8 cellular contexts compared by ENCODE assay signal in the genomic region with DNA sequence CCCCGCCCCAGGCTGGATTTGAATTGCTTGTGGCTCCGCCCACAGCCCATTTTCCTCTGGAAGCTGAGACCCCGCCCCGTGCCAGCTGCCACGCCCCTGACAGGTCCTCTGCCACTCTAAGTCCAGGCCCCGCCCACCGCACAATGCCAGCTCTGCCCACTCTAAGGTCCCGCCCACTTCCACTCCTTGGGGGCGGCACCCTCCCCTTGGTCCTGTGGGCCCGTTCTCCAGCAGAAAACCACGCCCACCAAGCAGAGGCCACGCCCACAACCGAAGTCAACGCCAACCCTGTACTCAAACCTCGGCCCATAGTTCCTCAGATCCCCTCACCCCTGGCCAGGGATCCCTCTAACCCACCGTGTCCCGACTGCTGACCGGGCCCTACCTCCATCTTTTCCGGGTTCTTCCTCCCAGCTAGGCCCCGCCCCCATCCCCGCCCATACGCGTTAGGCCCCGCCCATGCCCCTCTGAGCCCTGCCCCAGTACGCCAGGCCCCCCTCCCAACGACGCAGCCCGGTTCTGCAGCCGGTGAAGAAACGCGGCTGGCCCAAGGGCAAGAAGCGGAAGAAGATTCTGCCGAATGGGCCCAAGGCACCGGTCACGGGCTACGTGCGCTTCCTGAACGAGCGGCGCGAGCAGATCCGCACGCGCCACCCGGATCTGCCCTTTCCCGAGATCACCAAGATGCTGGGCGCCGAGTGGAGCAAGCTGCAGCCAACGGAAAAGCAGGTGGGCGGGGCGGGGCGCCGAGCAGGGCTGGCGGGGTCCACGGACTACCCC. TPM values are rescaled to one million over a fixed set of nuclear protein-coding genes. Genes with fewer than 3 reads are reported as not detected.
DNase-seq lines count a peak whose midpoint lies in the region; ATAC-seq and TF ChIP-seq lines count a peak whose summit lies in the region.

No MANE protein-coding gene starts in this region.

- no peak for ATAC-seq in GM18519 (IDR thresholded peaks at IDR 0.05; ENCODE audit: low FRiP score, unreplicated experiment)

- peaks cover 5% of the 10 kb centered on the region for H3K4me1 ChIP-seq in parathyroid adenoma
- peaks cover 0 to 67% (median 23%) of the 10 kb centered on the region in 4 donors for H3K4me1 ChIP-seq in tibial nerve

- DNase-seq in GM04503 (ENCODE audit: low read depth) (peak; percentile 43), NCI-H1048 (lab: John Stamatoyannopoulos, UW) (peak; percentile 98), SW 1271 (lab: John Stamatoyannopoulos, UW) (peak; percentile 73 to 92), cardiac septum (ENCODE audit: low spot score) (peak; percentile 89), tibial nerve (ENCODE audit: low spot score in 2 of 2) (peak; percentile 71 to 75)
- DNase-seq in activated naive CD8-positive, alpha-beta T cell treated with anti-CD3 and anti-CD28 coated beads, Interleukin-2, amount 50 U/mL, for 16 hours (ENCODE audit: low read depth, low spot score): peak; percentile 65

- H3K79me2 ChIP-seq in parathyroid adenoma: no peaks in the 10 kb centered on the region

- TF ChIP-seq CTCF in parathyroid adenoma (IDR thresholded peaks at IDR 0.05): no peak
- TF ChIP-seq CTCF in tibial nerve (IDR thresholded peaks at IDR 0.05): no peak

- peak overlapping the region; percentile 83 for H3K4me3 ChIP-seq in parathyroid adenoma (ENCODE audit: low read depth, low read length)
- peak overlapping the region; percentile 63 to 85 (median 70) for H3K4me3 ChIP-seq in tibial nerve

- intact Hi-C loops in cardiac septum (cut with DNase I): loop anchor here (5.0 kb wide), 1 partner anchor 67 kb away; the partner anchor contains the start of gene FZR1

- H3K9ac ChIP-seq in parathyroid adenoma: no peak overlapping the region

- no peak for TF ChIP-seq EP300 in tibial nerve (IDR thresholded peaks at IDR 0.05)

- H3K9me3 ChIP-seq in parathyroid adenoma (ENCODE audit: control insufficient read depth, low read length) (no peaks in the 10 kb centered on the region), tibial nerve (no peaks in the 10 kb centered on the region)

- no peak overlapping the region for H3K27ac ChIP-seq in parathyroid adenoma
- H3K27ac ChIP-seq in tibial nerve: peak overlapping the region in 3 of 4 donors; percentile 83 to 88 (median 86)

- TF ChIP-seq POLR2A in tibial nerve (IDR thresholded peaks at IDR 0.05): no peak

- 56 to 60% methylated on average over 40 to 54 of the region's 55 CpGs for WGBS in tibial nerve, 2 donors

- H3K27me3 ChIP-seq in parathyroid adenoma (ENCODE audit: control insufficient read depth, insufficient read depth, low read length): no peaks in the 10 kb centered on the region
- no peaks in the 10 kb centered on the region for H3K27me3 ChIP-seq in tibial nerve

- H3K36me3 ChIP-seq in parathyroid adenoma (ENCODE audit: control insufficient read depth, insufficient read depth, low read length) (no peaks in the 10 kb centered on the region), tibial nerve (peaks cover 0 to 33% (median 2%) of the 10 kb centered on the region in 3 donors)

- peak overlapping the region; percentile 91 for H3K4me2 ChIP-seq in parathyroid adenoma (ENCODE audit: low read length)

- H2AFZ ChIP-seq in parathyroid adenoma: peak overlapping the region; percentile 81

RNA-seq across cellular contexts. Expression of gene HMG20B, which starts 1.3 kb away (rescaled TPM):
- total RNA-seq in cardiac septum: 32.6 TPM
- total RNA-seq in tibial nerve: 100 to 1,000 TPM in 3 of 4 donors, 10 to 100 TPM in 1; 94.0 to 181 (median 153) TPM

RNA-seq across cellular contexts. Expression of gene GIPC3, which starts 11.2 kb away (rescaled TPM):
- total RNA-seq in cardiac septum (1.3 TPM), tibial nerve (1 to 10 TPM in 2 of 4 donors, under 1 TPM in 2; 0.21 to 2.4 (median 1.1) TPM)

RNA-seq across cellular contexts. Expression of gene MFSD12, which starts 16.7 kb away (rescaled TPM):
- total RNA-seq in cardiac septum (25.4 TPM), tibial nerve (100 to 1,000 TPM in 1 of 4 donors, 10 to 100 TPM in 3; 45.7 to 108 (median 62.8) TPM)

RNA-seq across cellular contexts. Expression of gene TBXA2R, which starts 32.6 kb away (rescaled TPM):
- total RNA-seq in cardiac septum (1.9 TPM), tibial nerve (10 to 100 TPM in 1 of 4 donors, 1 to 10 TPM in 3; 4.4 to 11.4 (median 7.2) TPM)

RNA-seq across cellular contexts. Expression of gene TEKTIP1, which starts 35.1 kb away (rescaled TPM):
- 1.7 TPM for total RNA-seq in cardiac septum
- 1 to 10 TPM in 1 of 4 donors, not detected in 3; 2.4 TPM for total RNA-seq in tibial nerve

Comparison
In these comparisons a context has a peak if more than half of its experiments do, and no peak if none do; other contexts are left out.
1. DNase-seq: peak in every context shown above with its lines; median percentile 98 in NCI-H1048; 89 in cardiac septum; 82 in SW 1271; 73 in tibial nerve; 65 in activated naive CD8-positive, alpha-beta T cell treated with anti-CD3 and anti-CD28 coated beads, Interleukin-2, amount 50 U/mL, for 16 hours; 43 in GM04503.